In genomic region chr17:32819787-32820186, GRCh38 we compare ENCODE assay signal across 12 cellular contexts. TPM values are rescaled to one million over a fixed set of nuclear protein-coding genes. Genes with fewer than 3 reads are reported as not detected.
DNase-seq lines count a peak whose midpoint lies in the region; ATAC-seq and TF ChIP-seq lines count a peak whose summit lies in the region.
"Had no signal": no experiment of that assay in that cellular context is flagged by ENCODE, and none has a peak within 500 bp of the region (broad histone marks: within the 10 kb centered on the region; RNA-seq: fewer than 3 reads in every experiment).

No MANE protein-coding gene starts in this region.

- H3K18ac ChIP-seq in mesenchymal stem cell (ENCODE audit: low read depth in 1 of 2, low read length in 2 of 2): no peak overlapping the region

- no peak overlapping the region; a peak in 2 of 20 replicates for H3K4me3 ChIP-seq in BLaER1 treated with 17β-estradiol and CSF1 and Interleukin-3, amounts not matched to agents 10 nM and 100 nM
- H3K4me3 ChIP-seq in HEK293 (ENCODE audit: low read depth, low read length) (no peak overlapping the region), mesenchymal stem cell (ENCODE audit: insufficient read depth in 1 of 2, low read depth in 1 of 2, low read length in 2 of 2) (no peak overlapping the region), aorta (ENCODE audit: low read length in 2 of 2) (no peak overlapping the region)

- no peak overlapping the region for H2AK5ac ChIP-seq in mesenchymal stem cell (ENCODE audit: low read length, severe bottlenecking)

- intact Hi-C loops in aorta (cut with DNase I): loop anchor here in 1 of 2 donors (5.0 to 10.0 kb wide), 2 partner anchors 58 to 1435 kb away; partner anchors contain the start of genes CCL2 and MYO1D

- H2BK5ac ChIP-seq in mesenchymal stem cell (ENCODE audit: low read depth, low read length, poor library complexity, severe bottlenecking): no peak overlapping the region

- H2BK15ac ChIP-seq in mesenchymal stem cell (ENCODE audit: low read depth, poor library complexity, severe bottlenecking): no peak overlapping the region

- no peaks in the 10 kb centered on the region for H3K27me3 ChIP-seq in BLaER1 treated with 17β-estradiol and CSF1 and Interleukin-3, amounts not matched to agents 10 nM and 100 nM
- H3K27me3 ChIP-seq in mesenchymal stem cell (ENCODE audit: control insufficient read depth in 1 of 2, insufficient read depth in 1 of 2, low read length in 2 of 2) (no peaks in the 10 kb centered on the region), aorta (ENCODE audit: control insufficient read depth in 1 of 2, insufficient read depth in 2 of 2, low read length in 1 of 2) (no peaks in the 10 kb centered on the region)

- H3K9me3 ChIP-seq in BLaER1 treated with 17β-estradiol and CSF1 and Interleukin-3, amounts not matched to agents 10 nM and 100 nM (replicated peaks in 1 of 11): peaks cover 0 to 3% (median 0%) of the 10 kb centered on the region in 11 experiments; a peak in 1 of 22 replicates
- H3K9me3 ChIP-seq in HEK293 (ENCODE audit: control insufficient read depth, insufficient read depth, low read depth, low read length): no peaks in the 10 kb centered on the region
- H3K9me3 ChIP-seq in mesenchymal stem cell (ENCODE audit: control insufficient read depth, low read length): no peaks in the 10 kb centered on the region
- H3K9me3 ChIP-seq in aorta (ENCODE audit: control insufficient read depth, low read length): no peaks in the 10 kb centered on the region

- ATAC-seq in aorta (ENCODE audit: low FRiP score): no peak
- ATAC-seq: CD8-positive, alpha-beta T cell had no signal

- H3K36me3 ChIP-seq in BLaER1 treated with 17β-estradiol and CSF1 and Interleukin-3, amounts not matched to agents 10 nM and 100 nM: no peaks in the 10 kb centered on the region
- H3K36me3 ChIP-seq in HEK293 (ENCODE audit: control insufficient read depth in 2 of 2, insufficient read depth in 1 of 2, low read length in 2 of 2) (no peaks in the 10 kb centered on the region), mesenchymal stem cell (ENCODE audit: control insufficient read depth in 1 of 2, insufficient read depth in 2 of 2, low read depth in 1 of 2, low read length in 2 of 2) (no peaks in the 10 kb centered on the region), aorta (ENCODE audit: control insufficient read depth in 1 of 2, insufficient read depth in 2 of 2, low read length in 1 of 2) (no peaks in the 10 kb centered on the region)

- H2BK120ac ChIP-seq in mesenchymal stem cell (ENCODE audit: low read depth, low read length): no peak overlapping the region

- H3K4ac ChIP-seq in mesenchymal stem cell (ENCODE audit: low read depth in 1 of 2, low read length in 2 of 2): no peak overlapping the region

- CTCF ChIA-PET in HEK293 (lab: Yijun Ruan, JAX): interaction anchor here (1.4 to 2.3 kb wide), 2 partner anchors 57 to 59 kb away, joined by 4 to 9 read pairs; partner anchors contain the start of gene MYO1D

- peak overlapping the region in 10 of 11 experiments; percentile 33 to 90 (median 62); a peak in 19 of 22 replicates for H3K4me2 ChIP-seq in BLaER1 treated with 17β-estradiol and CSF1 and Interleukin-3, amounts not matched to agents 10 nM and 100 nM
- no peak overlapping the region for H3K4me2 ChIP-seq in mesenchymal stem cell (ENCODE audit: low read length, poor library complexity, severe bottlenecking)

- H2AFZ ChIP-seq in mesenchymal stem cell (ENCODE audit: low read depth, low read length): no peak overlapping the region

- no peak overlapping the region for H3K14ac ChIP-seq in mesenchymal stem cell (ENCODE audit: low read length in 2 of 2)

- H3K27ac ChIP-seq in BLaER1 treated with 17β-estradiol and CSF1 and Interleukin-3, amounts not matched to agents 10 nM and 100 nM: peak overlapping the region in 7 of 11 experiments; percentile 58 to 67 (median 62); a peak in 11 of 22 replicates
- H3K27ac ChIP-seq in HEK293 (ENCODE audit: extremely low read depth, low read depth, low read length): no peak overlapping the region
- no peak overlapping the region for H3K27ac ChIP-seq in mesenchymal stem cell (ENCODE audit: low read length, poor library complexity, severe bottlenecking)
- H3K27ac ChIP-seq in aorta (ENCODE audit: low read depth in 1 of 2, low read length in 2 of 2): peak overlapping the region; percentile 76 to 88

- no peak for TF ChIP-seq CTCF in HEK293 (tag by site-specific recombination; IDR thresholded peaks at IDR 0.05)

- H4K20me1 ChIP-seq in BLaER1 treated with 17β-estradiol and CSF1 and Interleukin-3, amounts not matched to agents 10 nM and 100 nM: no peaks in the 10 kb centered on the region

- WGBS in mesenchymal stem cell: 98% methylated on average over 2 of the region's 2 CpGs
- WGBS in aorta, 2 donors: 87 to 88% methylated on average over 2 of the region's 2 CpGs

- no peak overlapping the region for H3K23ac ChIP-seq in mesenchymal stem cell (ENCODE audit: low read length in 2 of 2)

- H2BK12ac ChIP-seq in mesenchymal stem cell (ENCODE audit: low read length in 2 of 2): no peak overlapping the region

- H3K4me1 ChIP-seq in BLaER1 treated with 17β-estradiol and CSF1 and Interleukin-3, amounts not matched to agents 10 nM and 100 nM: peaks cover 15 to 41% (median 31%) of the 10 kb centered on the region in 10 experiments
- peaks cover 10% of the 10 kb centered on the region for H3K4me1 ChIP-seq in HEK293 (ENCODE audit: control insufficient read depth, insufficient read depth, low read length)
- no peaks in the 10 kb centered on the region for H3K4me1 ChIP-seq in mesenchymal stem cell (ENCODE audit: control insufficient read depth, insufficient read depth, low read depth, low read length)
- H3K4me1 ChIP-seq in aorta (ENCODE audit: control insufficient read depth in 1 of 2, insufficient read depth in 2 of 2, low read length in 2 of 2): peaks cover 4 to 5% of the 10 kb centered on the region in 2 donors

- H3K9ac ChIP-seq in BLaER1 treated with 17β-estradiol and CSF1 and Interleukin-3, amounts not matched to agents 10 nM and 100 nM: no peak overlapping the region
- peak overlapping the region; percentile 82 for H3K9ac ChIP-seq in mesenchymal stem cell (ENCODE audit: low read length)

- DNase-seq in mesenchymal stem cell (no peak), aorta (no peak), NCI-H2196 (lab: John Stamatoyannopoulos, UW; ENCODE audit: unreplicated experiment) (no peak), T-helper 1 cell (no peak)
- no peak for DNase-seq in activated CD4-positive, CD25-positive, alpha-beta regulatory T cell (lab: John Stamatoyannopoulos, UW)
- DNase-seq: CD8-positive, alpha-beta T cell; COR-L47; DMS53; GF-D8; IMR-90 had no signal

- no peak overlapping the region for H4K8ac ChIP-seq in mesenchymal stem cell (ENCODE audit: low read length)

- H4K91ac ChIP-seq in mesenchymal stem cell (ENCODE audit: low read length): no peak overlapping the region

- POLR2A ChIA-PET in HEK293 (lab: Yijun Ruan, JAX): no interaction called here

- no peaks in the 10 kb centered on the region for H3K79me1 ChIP-seq in mesenchymal stem cell (replicated peaks; ENCODE audit: low read length, poor library complexity, severe bottlenecking)

TF ChIP-seq in HEK293, 187 proteins besides CTCF, POLR2A, EP300 and RAD21:
- TF ChIP-seq ZNF423 (tag by site-specific recombination; IDR thresholded peaks at IDR 0.05) (no peak), ZNF785 (tag by site-specific recombination; IDR thresholded peaks at IDR 0.05) (no peak), ZNF585B (tag by site-specific recombination; IDR thresholded peaks at IDR 0.05) (no peak), ZNF654 (tag by site-specific recombination; IDR thresholded peaks at IDR 0.05; ENCODE audit: low read depth) (no peak), SCRT1 (tag by site-specific recombination; IDR thresholded peaks at IDR 0.05; ENCODE audit: borderline replicate concordance) (peak; percentile 81), ZNF513 (tag by site-specific recombination; IDR thresholded peaks at IDR 0.05) (no peak), SCRT2 (tag by site-specific recombination; IDR thresholded peaks at IDR 0.05) (peak; percentile 82; the same call in 1 of the 2 replicates), SALL2 (tag by site-specific recombination; IDR thresholded peaks at IDR 0.05; ENCODE audit: borderline replicate concordance) (no peak)

RNA-seq across cellular contexts. Expression of gene MYO1D, which starts 57.1 kb away (rescaled TPM):
- 5.0 TPM for polyA plus RNA-seq in mesenchymal stem cell (2013, experiment 1 of 2)
- 5.5 TPM for polyA plus RNA-seq in mesenchymal stem cell (2013, experiment 2 of 2)
- total RNA-seq in aorta: 100 to 1,000 TPM; 222 to 358 TPM
- polyA plus RNA-seq in aorta: 100 to 1,000 TPM in 1 of 2 donors, 10 to 100 TPM in 1; 62.5 to 106 TPM

Comparison
In these comparisons a context has a peak if more than half of its experiments do, and no peak if none do; other contexts are left out.
1. H3K27ac ChIP-seq: peak in BLaER1 treated with 17β-estradiol and CSF1 and Interleukin-3, amounts not matched to agents 10 nM and 100 nM (7 of 11) and aorta (2 of 2); none in HEK293 (single experiment) and mesenchymal stem cell (single experiment).